8 cellular contexts compared by ENCODE assay signal in genomic region chr6:26474439-26474881, GRCh38. TPM values are rescaled to one million over a fixed set of nuclear protein-coding genes. Genes with fewer than 3 reads are reported as not detected.
DNase-seq lines count a peak whose midpoint lies in the region; ATAC-seq and FAIRE-seq lines count a peak whose summit lies in the region.

No MANE protein-coding gene starts in this region.

- H3K36me3 ChIP-seq in iPS-15b (ENCODE audit: control insufficient read depth, insufficient read depth, low read length) (no peaks in the 10 kb centered on the region), subcutaneous abdominal adipose tissue (ENCODE audit: control insufficient read depth in 5 of 5, insufficient read depth in 5 of 5, low read length in 5 of 5) (no peaks in the 10 kb centered on the region)

- no peak for FAIRE-seq in frontal cortex (lab: Jason Lieb, UNC)

- peaks cover 36% of the 10 kb centered on the region for H3K4me1 Mint-ChIP-seq in activated CD4-positive, alpha-beta memory T cell treated with anti-CD3 and anti-CD28 coated beads, Interleukin-2, amount 10 ng/mL, durations not matched to agents 7 days and 5 days

- H3K9me3 Mint-ChIP-seq in activated CD4-positive, alpha-beta memory T cell treated with anti-CD3 and anti-CD28 coated beads, Interleukin-2, amount 10 ng/mL, durations not matched to agents 7 days and 5 days, result peaks cover 7% of the 10 kb centered on the region

- DNase-seq in NCI-H1105 treated with DMSO at 0.1 percent for 48 hours (lab: John Stamatoyannopoulos, UW) (peak; percentile 47), NCI-H1105 (lab: John Stamatoyannopoulos, UW) (no peak), frontal cortex (ENCODE audit: low spot score in 2 of 2) (no peak), GOT3 (lab: John Stamatoyannopoulos, UW) (no peak)
- no peak for DNase-seq in activated CD4-positive, alpha-beta memory T cell treated with anti-CD3 and anti-CD28 coated beads, Interleukin-2, amount 10 ng/mL, durations not matched to agents 7 days and 5 days

- H3K4me3 Mint-ChIP-seq in activated CD4-positive, alpha-beta memory T cell treated with anti-CD3 and anti-CD28 coated beads, Interleukin-2, amount 10 ng/mL, durations not matched to agents 7 days and 5 days, result peak overlapping the region; percentile 99

- POLR2A ChIA-PET in activated CD4-positive, alpha-beta memory T cell treated with anti-CD3 and anti-CD28 coated beads, Interleukin-2, amount 10 ng/mL, durations not matched to agents 7 days and 5 days (lab: Charles Lee), result interaction anchor here (0.6 to 3.8 kb wide), 44 partner anchors 12 to 1333 kb away, joined by 3 to 52 read pairs (median 4); partner anchors contain the start of genes BTN2A1, BTN2A2, BTN3A3 and HMGN4

- H3K9ac ChIP-seq in iPS-15b (ENCODE audit: low read depth, low read length), result peak overlapping the region; percentile 48
- H3K9ac ChIP-seq in subcutaneous abdominal adipose tissue (ENCODE audit: low read length in 5 of 5), result peak overlapping the region; percentile 60 to 73 (median 65)

- H3K4me3 ChIP-seq in iPS-15b (ENCODE audit: low read depth, low read length) (peak overlapping the region; percentile 40), subcutaneous abdominal adipose tissue (ENCODE audit: low read depth in 1 of 5, low read length in 5 of 5) (peak overlapping the region; percentile 64 to 84 (median 79))

- no peak for ATAC-seq in GM18502 (IDR thresholded peaks at IDR 0.05; ENCODE audit: poor library complexity, unreplicated experiment)

- H3K4me1 ChIP-seq in iPS-15b (ENCODE audit: control insufficient read depth, insufficient read depth, low read length) (peaks cover 13% of the 10 kb centered on the region), subcutaneous abdominal adipose tissue (ENCODE audit: control insufficient read depth in 5 of 5, insufficient read depth in 5 of 5, low read length in 5 of 5) (peaks cover 0 to 28% (median 14%) of the 10 kb centered on the region in 5 donors)

- peak overlapping the region; percentile 100 for H3K27ac Mint-ChIP-seq in activated CD4-positive, alpha-beta memory T cell treated with anti-CD3 and anti-CD28 coated beads, Interleukin-2, amount 10 ng/mL, durations not matched to agents 7 days and 5 days

- peak overlapping the region; percentile 82 for H3K27ac ChIP-seq in subcutaneous abdominal adipose tissue (ENCODE audit: low read depth, low read length)

- CTCF ChIA-PET in activated CD4-positive, alpha-beta memory T cell treated with anti-CD3 and anti-CD28 coated beads, Interleukin-2, amount 10 ng/mL, durations not matched to agents 7 days and 5 days (lab: Charles Lee), result interaction anchor here (0.6 to 1.7 kb wide), 9 partner anchors 10 to 133 kb away, joined by 3 to 11 read pairs (median 5); partner anchors contain the start of gene HMGN4

- H3K9me3 ChIP-seq in iPS-15b (ENCODE audit: control insufficient read depth, insufficient read depth, low read length) (no peaks in the 10 kb centered on the region), subcutaneous abdominal adipose tissue (ENCODE audit: control insufficient read depth in 5 of 5, low read length in 5 of 5) (peaks cover 0 to 8% (median 4%) of the 10 kb centered on the region in 5 donors)

- no peaks in the 10 kb centered on the region for H3K27me3 Mint-ChIP-seq in activated CD4-positive, alpha-beta memory T cell treated with anti-CD3 and anti-CD28 coated beads, Interleukin-2, amount 10 ng/mL, durations not matched to agents 7 days and 5 days

- peaks cover 51% of the 10 kb centered on the region for H3K36me3 Mint-ChIP-seq in activated CD4-positive, alpha-beta memory T cell treated with anti-CD3 and anti-CD28 coated beads, Interleukin-2, amount 10 ng/mL, durations not matched to agents 7 days and 5 days (ENCODE audit: low read depth)

- no peaks in the 10 kb centered on the region for H3K27me3 ChIP-seq in iPS-15b (ENCODE audit: control insufficient read depth, insufficient read depth, low read length)
- H3K27me3 ChIP-seq in subcutaneous abdominal adipose tissue (ENCODE audit: control insufficient read depth in 5 of 5, insufficient read depth in 4 of 5, low read length in 5 of 5), result no peaks in the 10 kb centered on the region

RNA-seq across cellular contexts. Expression of gene BTN2A1, which starts 16.7 kb away (rescaled TPM):
- 10 to 100 TPM; 28.2 to 31.0 TPM for total RNA-seq in activated CD4-positive, alpha-beta memory T cell treated with anti-CD3 and anti-CD28 coated beads, Interleukin-2, amount 10 ng/mL, durations not matched to agents 7 days and 5 days
- total RNA-seq in frontal cortex, result 10.2 TPM

RNA-seq across cellular contexts. Expression of gene BTN1A1, which starts 25.6 kb away (rescaled TPM):
- total RNA-seq in activated CD4-positive, alpha-beta memory T cell treated with anti-CD3 and anti-CD28 coated beads, Interleukin-2, amount 10 ng/mL, durations not matched to agents 7 days and 5 days, result not detected
- not detected for total RNA-seq in frontal cortex

RNA-seq across cellular contexts. Expression of gene BTN3A3, which starts 34.2 kb away (rescaled TPM):
- total RNA-seq in activated CD4-positive, alpha-beta memory T cell treated with anti-CD3 and anti-CD28 coated beads, Interleukin-2, amount 10 ng/mL, durations not matched to agents 7 days and 5 days, result 10 to 100 TPM; 63.5 to 63.6 TPM
- total RNA-seq in frontal cortex, result 1.2 TPM

Comparison
In these comparisons a context has a peak if more than half of its experiments do, and no peak if none do; other contexts are left out.
1. RNA of gene BTN3A3, which starts 34.2 kb away (total RNA-seq): 63.5 to 63.6 TPM in activated CD4-positive, alpha-beta memory T cell treated with anti-CD3 and anti-CD28 coated beads, Interleukin-2, amount 10 ng/mL, durations not matched to agents 7 days and 5 days; 1.2 TPM in frontal cortex (single experiment); every median in the first group is over 10 times any median in the second.